In the genomic region with DNA sequence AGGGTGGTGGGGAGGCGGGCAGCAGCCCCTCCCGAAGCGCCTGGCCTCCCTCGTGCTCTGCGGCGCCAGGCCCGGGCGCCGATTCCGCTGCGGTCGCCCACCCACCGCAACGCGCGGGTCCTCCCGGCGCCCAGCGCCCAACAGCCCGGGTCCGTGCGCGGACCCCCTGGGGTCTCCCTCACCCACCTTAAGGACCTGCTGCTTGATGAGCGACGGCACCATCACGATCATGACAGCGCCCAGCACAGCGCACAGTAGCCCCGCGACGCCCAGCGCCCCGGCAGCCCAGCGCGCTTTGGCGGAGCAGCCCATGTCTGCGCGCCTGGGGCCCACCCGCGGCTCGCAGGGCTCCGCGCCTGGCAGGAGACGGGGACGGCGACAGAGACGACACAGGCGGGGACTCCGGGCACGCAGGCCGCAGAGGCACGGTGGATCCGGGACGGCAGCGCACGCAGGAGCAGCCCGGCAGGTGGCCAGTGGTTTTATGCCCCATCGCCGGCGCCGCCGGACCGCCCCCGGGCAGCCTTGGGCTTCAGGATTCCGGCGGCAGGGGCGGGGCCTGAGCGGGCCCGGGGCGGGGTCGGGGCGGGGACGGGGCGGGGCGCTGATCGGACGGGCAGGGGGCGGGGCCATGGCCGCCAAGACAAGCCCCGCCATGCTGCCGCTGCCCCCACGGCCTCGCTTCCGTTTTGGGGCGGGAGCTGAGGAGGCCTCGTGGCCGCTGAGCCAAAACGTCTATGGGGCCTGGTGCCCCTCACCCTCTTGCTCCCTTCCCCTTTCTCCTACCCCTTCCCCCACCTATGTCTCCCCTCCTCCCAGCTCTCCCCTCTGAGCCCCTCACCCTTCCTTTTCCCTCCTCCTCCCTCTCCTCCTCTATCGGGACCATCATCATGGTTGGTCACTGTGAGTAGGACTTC, we compare ENCODE assay signal across 1 cellular context.
TF ChIP-seq lines count a peak whose summit lies in the region.

A gene with protein sequence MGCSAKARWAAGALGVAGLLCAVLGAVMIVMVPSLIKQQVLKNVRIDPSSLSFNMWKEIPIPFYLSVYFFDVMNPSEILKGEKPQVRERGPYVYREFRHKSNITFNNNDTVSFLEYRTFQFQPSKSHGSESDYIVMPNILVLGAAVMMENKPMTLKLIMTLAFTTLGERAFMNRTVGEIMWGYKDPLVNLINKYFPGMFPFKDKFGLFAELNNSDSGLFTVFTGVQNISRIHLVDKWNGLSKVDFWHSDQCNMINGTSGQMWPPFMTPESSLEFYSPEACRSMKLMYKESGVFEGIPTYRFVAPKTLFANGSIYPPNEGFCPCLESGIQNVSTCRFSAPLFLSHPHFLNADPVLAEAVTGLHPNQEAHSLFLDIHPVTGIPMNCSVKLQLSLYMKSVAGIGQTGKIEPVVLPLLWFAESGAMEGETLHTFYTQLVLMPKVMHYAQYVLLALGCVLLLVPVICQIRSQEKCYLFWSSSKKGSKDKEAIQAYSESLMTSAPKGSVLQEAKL (minus strand): TSS at position 456 of the 917 bp plus-strand sequence. CDS start 144 bp downstream, at position 312.

TF ChIP-seq in HepG2, 621 proteins besides CTCF, POLR2A, EP300 and RAD21 (continued from another document and continues in another):
- TF ChIP-seq, protein P1, sequence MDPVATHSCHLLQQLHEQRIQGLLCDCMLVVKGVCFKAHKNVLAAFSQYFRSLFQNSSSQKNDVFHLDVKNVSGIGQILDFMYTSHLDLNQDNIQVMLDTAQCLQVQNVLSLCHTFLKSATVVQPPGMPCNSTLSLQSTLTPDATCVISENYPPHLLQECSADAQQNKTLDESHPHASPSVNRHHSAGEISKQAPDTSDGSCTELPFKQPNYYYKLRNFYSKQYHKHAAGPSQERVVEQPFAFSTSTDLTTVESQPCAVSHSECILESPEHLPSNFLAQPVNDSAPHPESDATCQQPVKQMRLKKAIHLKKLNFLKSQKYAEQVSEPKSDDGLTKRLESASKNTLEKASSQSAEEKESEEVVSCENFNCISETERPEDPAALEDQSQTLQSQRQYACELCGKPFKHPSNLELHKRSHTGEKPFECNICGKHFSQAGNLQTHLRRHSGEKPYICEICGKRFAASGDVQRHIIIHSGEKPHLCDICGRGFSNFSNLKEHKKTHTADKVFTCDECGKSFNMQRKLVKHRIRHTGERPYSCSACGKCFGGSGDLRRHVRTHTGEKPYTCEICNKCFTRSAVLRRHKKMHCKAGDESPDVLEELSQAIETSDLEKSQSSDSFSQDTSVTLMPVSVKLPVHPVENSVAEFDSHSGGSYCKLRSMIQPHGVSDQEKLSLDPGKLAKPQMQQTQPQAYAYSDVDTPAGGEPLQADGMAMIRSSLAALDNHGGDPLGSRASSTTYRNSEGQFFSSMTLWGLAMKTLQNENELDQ (CRISPR knock-in tag; IDR thresholded peaks at IDR 0.05; ENCODE audit: borderline replicate concordance), result no peak
- TF ChIP-seq KMT2A (CRISPR knock-in tag; IDR thresholded peaks at IDR 0.05) (peak; percentile 76; the same call in 1 of the 2 replicates), ZBTB7B (CRISPR knock-in tag; IDR thresholded peaks at IDR 0.05) (no peak), ZNF639 (CRISPR knock-in tag; conservative IDR thresholded peaks at IDR 0.05) (no peak), U2AF1 (optimal IDR thresholded peaks at IDR 0.05; ENCODE audit: low read depth, low read length) (no peak), ZNF33B (CRISPR knock-in tag; IDR thresholded peaks at IDR 0.05) (no peak), ZFP37 (CRISPR knock-in tag; IDR thresholded peaks at IDR 0.05; ENCODE audit: borderline replicate concordance) (no peak), TSC22D2 (CRISPR knock-in tag; IDR thresholded peaks at IDR 0.05; ENCODE audit: borderline replicate concordance) (peak; percentile 95; the same call in 1 of the 2 replicates), ZNF234 (CRISPR knock-in tag; conservative IDR thresholded peaks at IDR 0.05) (no peak), HES4 (CRISPR knock-in tag; IDR thresholded peaks at IDR 0.05; ENCODE audit: borderline replicate concordance) (peak; percentile 14; the same call in 1 of the 2 replicates), POGZ (CRISPR knock-in tag; IDR thresholded peaks at IDR 0.05) (peak; percentile 62; the same call in 1 of the 2 replicates), NFIC (IDR thresholded peaks at IDR 0.05; ENCODE audit: low read length) (no peak), ZBTB38 (CRISPR knock-in tag; IDR thresholded peaks at IDR 0.05) (peak; percentile 51; the same call in 1 of the 2 replicates), AKAP8 (CRISPR knock-in tag; IDR thresholded peaks at IDR 0.05) (peak; percentile 89), ZKSCAN5 (CRISPR knock-in tag; IDR thresholded peaks at IDR 0.05) (no peak), SOX5 (CRISPR knock-in tag; IDR thresholded peaks at IDR 0.05; ENCODE audit: borderline replicate concordance) (0 out of 2 replicates have a peak, but pooled peaks have one; percentile 41), NAIF1 (CRISPR knock-in tag; IDR thresholded peaks at IDR 0.05; ENCODE audit: borderline replicate concordance) (0 out of 2 replicates have a peak, but pooled peaks have one; percentile 49), ZMYM2 (CRISPR knock-in tag; IDR thresholded peaks at IDR 0.05) (no peak), HNF1A (IDR thresholded peaks at IDR 0.05; ENCODE audit: low read depth) (no peak), HNF1A (CRISPR knock-in tag; IDR thresholded peaks at IDR 0.05; ENCODE audit: borderline replicate concordance) (no peak), ZFP36L2 (CRISPR knock-in tag; IDR thresholded peaks at IDR 0.05) (no peak), ZNF333 (CRISPR knock-in tag; IDR thresholded peaks at IDR 0.05; ENCODE audit: borderline replicate concordance) (0 out of 2 replicates have a peak, but pooled peaks have one; percentile 74), THAP11 (CRISPR knock-in tag; IDR thresholded peaks at IDR 0.05) (peak; percentile 46; the same call in 1 of the 2 replicates), CREBL2 (CRISPR knock-in tag; IDR thresholded peaks at IDR 0.05; ENCODE audit: borderline replicate concordance) (peak; percentile 15; the same call in 1 of the 2 replicates), RNF219 (CRISPR knock-in tag; IDR thresholded peaks at IDR 0.05) (no peak), CC2D1A (CRISPR knock-in tag; IDR thresholded peaks at IDR 0.05) (no peak), MTF2 (CRISPR knock-in tag; IDR thresholded peaks at IDR 0.05; ENCODE audit: borderline replicate concordance) (no peak), NBN (conservative IDR thresholded peaks at IDR 0.05) (no peak), ZNF563 (CRISPR knock-in tag; IDR thresholded peaks at IDR 0.05) (peak; percentile 62; the same call in 1 of the 2 replicates)
- TF ChIP-seq, protein P2, sequence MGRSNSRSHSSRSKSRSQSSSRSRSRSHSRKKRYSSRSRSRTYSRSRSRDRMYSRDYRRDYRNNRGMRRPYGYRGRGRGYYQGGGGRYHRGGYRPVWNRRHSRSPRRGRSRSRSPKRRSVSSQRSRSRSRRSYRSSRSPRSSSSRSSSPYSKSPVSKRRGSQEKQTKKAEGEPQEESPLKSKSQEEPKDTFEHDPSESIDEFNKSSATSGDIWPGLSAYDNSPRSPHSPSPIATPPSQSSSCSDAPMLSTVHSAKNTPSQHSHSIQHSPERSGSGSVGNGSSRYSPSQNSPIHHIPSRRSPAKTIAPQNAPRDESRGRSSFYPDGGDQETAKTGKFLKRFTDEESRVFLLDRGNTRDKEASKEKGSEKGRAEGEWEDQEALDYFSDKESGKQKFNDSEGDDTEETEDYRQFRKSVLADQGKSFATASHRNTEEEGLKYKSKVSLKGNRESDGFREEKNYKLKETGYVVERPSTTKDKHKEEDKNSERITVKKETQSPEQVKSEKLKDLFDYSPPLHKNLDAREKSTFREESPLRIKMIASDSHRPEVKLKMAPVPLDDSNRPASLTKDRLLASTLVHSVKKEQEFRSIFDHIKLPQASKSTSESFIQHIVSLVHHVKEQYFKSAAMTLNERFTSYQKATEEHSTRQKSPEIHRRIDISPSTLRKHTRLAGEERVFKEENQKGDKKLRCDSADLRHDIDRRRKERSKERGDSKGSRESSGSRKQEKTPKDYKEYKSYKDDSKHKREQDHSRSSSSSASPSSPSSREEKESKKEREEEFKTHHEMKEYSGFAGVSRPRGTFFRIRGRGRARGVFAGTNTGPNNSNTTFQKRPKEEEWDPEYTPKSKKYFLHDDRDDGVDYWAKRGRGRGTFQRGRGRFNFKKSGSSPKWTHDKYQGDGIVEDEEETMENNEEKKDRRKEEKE (IDR thresholded peaks at IDR 0.05), result no peak
- TF ChIP-seq, protein P3, sequence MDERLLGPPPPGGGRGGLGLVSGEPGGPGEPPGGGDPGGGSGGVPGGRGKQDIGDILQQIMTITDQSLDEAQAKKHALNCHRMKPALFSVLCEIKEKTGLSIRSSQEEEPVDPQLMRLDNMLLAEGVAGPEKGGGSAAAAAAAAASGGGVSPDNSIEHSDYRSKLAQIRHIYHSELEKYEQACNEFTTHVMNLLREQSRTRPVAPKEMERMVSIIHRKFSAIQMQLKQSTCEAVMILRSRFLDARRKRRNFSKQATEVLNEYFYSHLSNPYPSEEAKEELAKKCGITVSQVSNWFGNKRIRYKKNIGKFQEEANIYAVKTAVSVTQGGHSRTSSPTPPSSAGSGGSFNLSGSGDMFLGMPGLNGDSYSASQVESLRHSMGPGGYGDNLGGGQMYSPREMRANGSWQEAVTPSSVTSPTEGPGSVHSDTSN (CRISPR knock-in tag; IDR thresholded peaks at IDR 0.05), result no peak
- TF ChIP-seq, protein P4, sequence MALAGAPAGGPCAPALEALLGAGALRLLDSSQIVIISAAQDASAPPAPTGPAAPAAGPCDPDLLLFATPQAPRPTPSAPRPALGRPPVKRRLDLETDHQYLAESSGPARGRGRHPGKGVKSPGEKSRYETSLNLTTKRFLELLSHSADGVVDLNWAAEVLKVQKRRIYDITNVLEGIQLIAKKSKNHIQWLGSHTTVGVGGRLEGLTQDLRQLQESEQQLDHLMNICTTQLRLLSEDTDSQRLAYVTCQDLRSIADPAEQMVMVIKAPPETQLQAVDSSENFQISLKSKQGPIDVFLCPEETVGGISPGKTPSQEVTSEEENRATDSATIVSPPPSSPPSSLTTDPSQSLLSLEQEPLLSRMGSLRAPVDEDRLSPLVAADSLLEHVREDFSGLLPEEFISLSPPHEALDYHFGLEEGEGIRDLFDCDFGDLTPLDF (CRISPR knock-in tag; IDR thresholded peaks at IDR 0.05), result no peak
- TF ChIP-seq, protein P5, sequence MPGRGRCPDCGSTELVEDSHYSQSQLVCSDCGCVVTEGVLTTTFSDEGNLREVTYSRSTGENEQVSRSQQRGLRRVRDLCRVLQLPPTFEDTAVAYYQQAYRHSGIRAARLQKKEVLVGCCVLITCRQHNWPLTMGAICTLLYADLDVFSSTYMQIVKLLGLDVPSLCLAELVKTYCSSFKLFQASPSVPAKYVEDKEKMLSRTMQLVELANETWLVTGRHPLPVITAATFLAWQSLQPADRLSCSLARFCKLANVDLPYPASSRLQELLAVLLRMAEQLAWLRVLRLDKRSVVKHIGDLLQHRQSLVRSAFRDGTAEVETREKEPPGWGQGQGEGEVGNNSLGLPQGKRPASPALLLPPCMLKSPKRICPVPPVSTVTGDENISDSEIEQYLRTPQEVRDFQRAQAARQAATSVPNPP (CRISPR knock-in tag; IDR thresholded peaks at IDR 0.05), result peak; percentile 67; the same call in 1 of the 2 replicates
